Comparison of ENCODE assay signal across 8 cellular contexts in the genomic region with DNA sequence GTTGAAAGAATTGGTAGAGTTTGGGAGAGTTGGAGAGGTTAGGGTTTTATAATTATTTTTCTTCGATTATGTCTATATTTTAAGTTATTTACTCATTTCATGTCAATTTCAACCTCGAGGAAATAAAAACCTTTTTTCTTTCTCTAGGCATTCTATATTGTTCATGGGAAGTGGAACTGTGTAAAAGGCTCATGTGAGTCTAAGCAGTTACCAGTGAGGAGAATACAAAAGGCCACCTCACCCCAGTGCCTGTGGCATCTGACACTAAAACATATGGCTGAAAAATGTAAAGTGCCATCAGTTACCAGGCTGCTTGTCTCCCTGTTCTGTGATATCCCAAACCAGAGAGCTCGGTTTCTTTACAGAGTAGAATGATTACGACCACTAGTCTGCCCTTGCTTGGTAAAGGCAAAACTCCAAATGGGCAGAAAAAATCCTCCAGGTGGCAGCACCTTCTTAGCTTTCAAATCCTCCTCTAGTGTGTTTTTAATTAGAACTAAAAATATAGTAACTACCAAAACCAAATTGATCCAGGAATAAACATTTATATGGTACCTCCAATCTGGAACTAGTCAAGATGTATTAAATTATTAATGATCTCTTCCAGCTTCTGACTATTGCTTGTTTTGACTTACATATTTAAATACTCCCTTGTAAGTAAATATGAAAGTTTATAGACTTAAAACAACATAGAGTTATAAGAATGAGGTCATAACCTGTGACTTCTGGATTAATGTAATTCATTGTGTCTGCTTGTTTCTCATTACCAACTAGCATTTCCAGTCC.
DNase-seq lines count a peak whose midpoint lies in the region; ATAC-seq, FAIRE-seq and TF ChIP-seq lines count a peak whose summit lies in the region.

No MANE protein-coding gene starts in this region.

- intact Hi-C loops in cardiac septum (cut with DNase I): loop anchor here (10.0 kb wide), 1 partner anchor 548 kb away; no protein-coding TSS in a partner anchor

- H3K14ac ChIP-seq in H1 (ENCODE audit: insufficient read length): no peak overlapping the region

- TF ChIP-seq RAD21 in H1 (IDR thresholded peaks at IDR 0.05 in 1 of 2, conservative IDR thresholded peaks at IDR 0.05 in 1 of 2; ENCODE audit: low read depth in 2 of 2, low read length in 2 of 2): peak; percentile 94

- no peak overlapping the region for H2BK12ac ChIP-seq in H1 (ENCODE audit: low read depth, low read length)

- TF ChIP-seq CTCF in cardiac muscle cell (IDR thresholded peaks at IDR 0.05; ENCODE audit: low read depth, low read length) (peak; percentile 76), MM.1S (IDR thresholded peaks at IDR 0.05; ENCODE audit: low read length) (peak; percentile 65), RWPE2 (IDR thresholded peaks at IDR 0.05; ENCODE audit: poor library complexity, severe bottlenecking) (peak; percentile 88), H1 (IDR thresholded peaks at IDR 0.05; ENCODE audit: control extremely low read depth in 1 of 3, insufficient read depth in 1 of 3, low read depth in 1 of 3, low read length in 3 of 3) (peak in 2 of 3 experiments; percentile 70 to 95; a peak in 3 of 4 replicates)

- peak; percentile 92 for FAIRE-seq in H1 (lab: Jason Lieb, UNC)

- TF ChIP-seq EP300 in H1 (IDR thresholded peaks at IDR 0.05; ENCODE audit: borderline replicate concordance in 1 of 2, low read depth in 2 of 2, low read length in 2 of 2): no peak

- H3K4me3 ChIP-seq in cardiac muscle cell (no peak overlapping the region), MM.1S (ENCODE audit: low read length) (no peak overlapping the region), RWPE2 (ENCODE audit: severe bottlenecking) (no peak overlapping the region), H1 (ENCODE audit: extremely low read depth in 1 of 4, insufficient read depth in 2 of 4, low read depth in 3 of 4, low read length in 4 of 4) (no peak overlapping the region)

- H3K56ac ChIP-seq in H1 (replicated peaks; ENCODE audit: insufficient read length, low read depth, low read length): no peak overlapping the region

- H3K9me2 ChIP-seq in MM.1S (replicated peaks; ENCODE audit: insufficient read depth, low read length): no peaks in the 10 kb centered on the region

- CTCF ChIA-PET in H1 (lab: Charles Lee; ENCODE audit: partially characterized antibody): interaction anchor here (0.6 to 3.4 kb wide), 55 partner anchors 10 to 735 kb away, joined by 3 to 29 read pairs (median 4); partner anchors contain the start of gene SIM1

- no peak overlapping the region for H4K5ac ChIP-seq in H1 (ENCODE audit: insufficient read length, low read depth, low read length)

- H3K4me2 ChIP-seq in MM.1S (ENCODE audit: low read depth, low read length) (no peak overlapping the region), H1 (ENCODE audit: insufficient read depth in 1 of 2, low read depth in 2 of 2, low read length in 2 of 2) (no peak overlapping the region)

- no peak overlapping the region for H2AFZ ChIP-seq in MM.1S (ENCODE audit: low read length)
- no peak overlapping the region for H2AFZ ChIP-seq in H1 (ENCODE audit: low read length)

- H3K23ac ChIP-seq in H1 (ENCODE audit: insufficient read length): no peak overlapping the region

- H4K20me1 ChIP-seq in MM.1S (ENCODE audit: insufficient read depth, low read length) (no peaks in the 10 kb centered on the region), H1 (replicated peaks in 1 of 2; ENCODE audit: control insufficient read depth in 1 of 2, insufficient read depth in 2 of 2, low read length in 2 of 2) (no peaks in the 10 kb centered on the region)

- H2BK120ac ChIP-seq in H1 (replicated peaks; ENCODE audit: low read depth, low read length): no peak overlapping the region

- POLR2A ChIA-PET in H1 (lab: Charles Lee; ENCODE audit: partially characterized antibody): no interaction called here

- H3K27me3 ChIP-seq in cardiac muscle cell: no peaks in the 10 kb centered on the region
- H3K27me3 ChIP-seq in MM.1S (replicated peaks; ENCODE audit: insufficient read depth, low read length): no peaks in the 10 kb centered on the region
- no peaks in the 10 kb centered on the region for H3K27me3 ChIP-seq in RWPE2 (ENCODE audit: insufficient read depth, poor library complexity, severe bottlenecking)
- peaks cover 0 to 1% (median 0%) of the 10 kb centered on the region in 4 experiments; a peak in 1 of 7 replicates for H3K27me3 ChIP-seq in H1 (replicated peaks in 1 of 4; ENCODE audit: control insufficient read depth in 3 of 4, extremely low read depth in 1 of 4, insufficient read depth in 3 of 4, low read length in 3 of 4)

- H3K18ac ChIP-seq in H1 (ENCODE audit: extremely low read depth, low read length): no peak overlapping the region

- ATAC-seq in GM21723 (IDR thresholded peaks at IDR 0.05; ENCODE audit: unreplicated experiment) (peak; percentile 67), RWPE2 (ENCODE audit: low read depth) (peak; percentile 80), HG03520 (IDR thresholded peaks at IDR 0.05; ENCODE audit: unreplicated experiment) (no peak)

- no peak overlapping the region for H2BK20ac ChIP-seq in H1 (ENCODE audit: low read length)

- 59% methylated on average over 4 of the region's 4 CpGs; no CpG with 5 or more reads in 1 of the 2 experiments for WGBS in H1 (ENCODE audit: extremely low coverage in 1 of 2, insufficient coverage in 1 of 2, insufficient read length in 1 of 2, insufficient replicate concordance in 2 of 2, low coverage in 1 of 2, low lambda C conversion rate in 2 of 2, missing lambda C conversion rate in 1 of 2), 2 experiments

- no peak for TF ChIP-seq POLR2A in H1 (IDR thresholded peaks at IDR 0.05; ENCODE audit: control extremely low read depth in 1 of 2, low read depth in 2 of 2, low read length in 2 of 2)

- no peak overlapping the region for H2BK5ac ChIP-seq in H1 (ENCODE audit: low read depth, low read length)

- H2AK5ac ChIP-seq in H1 (ENCODE audit: low read depth, low read length): no peak overlapping the region

- no peaks in the 10 kb centered on the region for H3K4me1 ChIP-seq in cardiac muscle cell (ENCODE audit: low read depth)
- H3K4me1 ChIP-seq in MM.1S (ENCODE audit: low read length): no peaks in the 10 kb centered on the region
- no peaks in the 10 kb centered on the region for H3K4me1 ChIP-seq in RWPE2 (ENCODE audit: insufficient read depth, poor library complexity, severe bottlenecking)
- no peaks in the 10 kb centered on the region for H3K4me1 ChIP-seq in H1 (replicated peaks in 1 of 4; ENCODE audit: control insufficient read depth in 3 of 4, insufficient read depth in 4 of 4, low read length in 3 of 4)

- H3F3A ChIP-seq in MM.1S (ENCODE audit: insufficient read depth, low read length): no peaks in the 10 kb centered on the region

- no peak overlapping the region for H2BK15ac ChIP-seq in H1 (ENCODE audit: low read length)

- H3K9ac ChIP-seq in MM.1S (ENCODE audit: low read length) (no peak overlapping the region), H1 (replicated peaks in 1 of 4; ENCODE audit: extremely low read depth in 1 of 4, low read depth in 3 of 4, low read length in 3 of 4) (no peak overlapping the region)

- DNase-seq in cardiac muscle cell (ENCODE audit: low read depth in 1 of 2, low spot score in 1 of 2) (peak; percentile 74 to 81), cardiac septum (ENCODE audit: low spot score) (no peak), MM.1S (peak; percentile 56), RWPE2 (ENCODE audit: low spot score) (no peak), H1 (ENCODE audit: low read depth in 1 of 2, low spot score in 2 of 2) (peak; percentile 38 to 56), middle frontal gyrus (ENCODE audit: extremely low spot score, low spot score) (peak; percentile 45)

- no peaks in the 10 kb centered on the region for H3K23me2 ChIP-seq in H1 (ENCODE audit: low read depth, low read length)

- H3K27ac ChIP-seq in cardiac muscle cell (no peak overlapping the region), MM.1S (ENCODE audit: low read length) (no peak overlapping the region), RWPE2 (ENCODE audit: poor library complexity, severe bottlenecking) (no peak overlapping the region), H1 (ENCODE audit: low read depth, low read length) (no peak overlapping the region)

- H3K4ac ChIP-seq in H1 (replicated peaks; ENCODE audit: insufficient read length, low read depth, low read length): no peak overlapping the region

- H3K36me3 ChIP-seq in cardiac muscle cell (no peaks in the 10 kb centered on the region), MM.1S (replicated peaks; ENCODE audit: insufficient read depth, low read length) (no peaks in the 10 kb centered on the region), RWPE2 (ENCODE audit: low read depth) (no peaks in the 10 kb centered on the region), H1 (ENCODE audit: control insufficient read depth in 2 of 4, insufficient read depth in 4 of 4, low read length in 3 of 4) (no peaks in the 10 kb centered on the region)

- H4K91ac ChIP-seq in H1 (replicated peaks; ENCODE audit: insufficient read length, low read length): no peak overlapping the region

- H3K79me1 ChIP-seq in H1 (ENCODE audit: low read depth, low read length): no peaks in the 10 kb centered on the region

- H3K79me2 ChIP-seq in MM.1S (ENCODE audit: low read length) (no peaks in the 10 kb centered on the region), H1 (ENCODE audit: control insufficient read depth in 1 of 2, insufficient read depth in 2 of 2, low read length in 2 of 2) (no peaks in the 10 kb centered on the region)

- no peaks in the 10 kb centered on the region for H3K9me3 ChIP-seq in cardiac muscle cell (ENCODE audit: low read depth)
- no peaks in the 10 kb centered on the region for H3K9me3 ChIP-seq in MM.1S (replicated peaks; ENCODE audit: insufficient read depth, low read length)
- no peaks in the 10 kb centered on the region for H3K9me3 ChIP-seq in RWPE2 (ENCODE audit: severe bottlenecking)
- no peaks in the 10 kb centered on the region for H3K9me3 ChIP-seq in H1 (ENCODE audit: insufficient read depth in 2 of 2, low read depth in 1 of 2, low read length in 1 of 2)

- no peak overlapping the region for H4K8ac ChIP-seq in H1 (ENCODE audit: extremely low read depth, insufficient read depth, low read length)

TF ChIP-seq in H1, 55 proteins besides CTCF, POLR2A, EP300 and RAD21:
- TF ChIP-seq PHF8 (conservative IDR thresholded peaks at IDR 0.05; ENCODE audit: low read depth, low read length) (no peak), ATF2 (IDR thresholded peaks at IDR 0.05; ENCODE audit: low read length) (no peak), CEBPB (IDR thresholded peaks at IDR 0.05; ENCODE audit: low read depth, low read length) (no peak)

Comparison
In these comparisons a context has a peak if more than half of its experiments do, and no peak if none do; other contexts are left out.
1. DNase-seq: peak in cardiac muscle cell (2 of 2), MM.1S (single experiment), H1 (2 of 2) and middle frontal gyrus (single experiment); none in cardiac septum (single experiment) and RWPE2 (single experiment).
2. Peak in every context shown above with its lines, with median percentiles within 50 percentile points of each other: CTCF ChIP-seq.